9 cellular contexts compared by ENCODE assay signal in genomic region chr4:169660929-169661328, GRCh38. TPM values are rescaled to one million over a fixed set of nuclear protein-coding genes. Genes with fewer than 3 reads are reported as not detected.
DNase-seq lines count a peak whose midpoint lies in the region; ATAC-seq and TF ChIP-seq lines count a peak whose summit lies in the region.
"Had no signal": no experiment of that assay in that cellular context is flagged by ENCODE, and none has a peak within 500 bp of the region (broad histone marks: within the 10 kb centered on the region; RNA-seq: fewer than 3 reads in every experiment).

No MANE protein-coding gene starts in this region.

- no peak for TF ChIP-seq POLR2A in body of pancreas (IDR thresholded peaks at IDR 0.05)

- H3K4ac ChIP-seq in mesenchymal stem cell (ENCODE audit: low read depth in 1 of 2, low read length in 2 of 2): no peak overlapping the region

- H2BK120ac ChIP-seq in mesenchymal stem cell (ENCODE audit: low read depth, low read length): no peak overlapping the region

- H3K27ac Mint-ChIP-seq in stimulated activated naive CD8-positive, alpha-beta T cell treated with anti-CD3 and anti-CD28 coated beads, Interleukin-15, Interleukin-2, amounts not matched to agents 100 ng/mL and 50 ng/mL, for 24 hours: no peak overlapping the region

- no peak overlapping the region for H3K4me3 ChIP-seq in body of pancreas
- H3K4me3 ChIP-seq in mesenchymal stem cell (ENCODE audit: insufficient read depth in 1 of 2, low read depth in 1 of 2, low read length in 2 of 2): peak overlapping the region in 1 of 2 experiments; percentile 82

- peaks cover 10% of the 10 kb centered on the region for H3K79me1 ChIP-seq in mesenchymal stem cell (replicated peaks; ENCODE audit: low read length, poor library complexity, severe bottlenecking)

- H2AFZ ChIP-seq in mesenchymal stem cell (ENCODE audit: low read depth, low read length): no peak overlapping the region

- H3K4me1 ChIP-seq in body of pancreas (peaks cover 70% of the 10 kb centered on the region), mesenchymal stem cell (ENCODE audit: control insufficient read depth, insufficient read depth, low read depth, low read length) (no peaks in the 10 kb centered on the region)

- no peak overlapping the region for H3K23ac ChIP-seq in mesenchymal stem cell (ENCODE audit: low read length in 2 of 2)

- H3K27me3 ChIP-seq in body of pancreas: no peaks in the 10 kb centered on the region
- H3K27me3 ChIP-seq in mesenchymal stem cell (ENCODE audit: control insufficient read depth in 1 of 2, insufficient read depth in 1 of 2, low read length in 2 of 2): no peaks in the 10 kb centered on the region

- H3K4me1 Mint-ChIP-seq in stimulated activated naive CD8-positive, alpha-beta T cell treated with anti-CD3 and anti-CD28 coated beads, Interleukin-15, Interleukin-2, amounts not matched to agents 100 ng/mL and 50 ng/mL, for 24 hours (ENCODE audit: low read depth): peaks cover 46% of the 10 kb centered on the region

- H3K4me3 Mint-ChIP-seq in stimulated activated naive CD8-positive, alpha-beta T cell treated with anti-CD3 and anti-CD28 coated beads, Interleukin-15, Interleukin-2, amounts not matched to agents 100 ng/mL and 50 ng/mL, for 24 hours: peak overlapping the region; percentile 91
- H3K4me3 Mint-ChIP-seq: central memory CD8-positive, alpha-beta T cell had no signal

- intact Hi-C loops in body of pancreas (cut with DNase I): no loop called here

- H3K36me3 Mint-ChIP-seq in stimulated activated naive CD8-positive, alpha-beta T cell treated with anti-CD3 and anti-CD28 coated beads, Interleukin-15, Interleukin-2, amounts not matched to agents 100 ng/mL and 50 ng/mL, for 24 hours (ENCODE audit: low read depth): peaks cover 18% of the 10 kb centered on the region

- no peak overlapping the region for H2BK5ac ChIP-seq in mesenchymal stem cell (ENCODE audit: low read depth, low read length, poor library complexity, severe bottlenecking)

- H3K14ac ChIP-seq in mesenchymal stem cell (ENCODE audit: low read length in 2 of 2): no peak overlapping the region

- H3K27me3 Mint-ChIP-seq in stimulated activated naive CD8-positive, alpha-beta T cell treated with anti-CD3 and anti-CD28 coated beads, Interleukin-15, Interleukin-2, amounts not matched to agents 100 ng/mL and 50 ng/mL, for 24 hours: no peaks in the 10 kb centered on the region
- H3K27me3 Mint-ChIP-seq: central memory CD8-positive, alpha-beta T cell had no signal

- WGBS in body of pancreas, 2 donors: 15% methylated on average over 3 of the region's 3 CpGs
- WGBS in mesenchymal stem cell: no CpG with 5 or more reads among the region's 3 CpGs

- H3K9me3 Mint-ChIP-seq in stimulated activated naive CD8-positive, alpha-beta T cell treated with anti-CD3 and anti-CD28 coated beads, Interleukin-15, Interleukin-2, amounts not matched to agents 100 ng/mL and 50 ng/mL, for 24 hours: no peaks in the 10 kb centered on the region
- H3K9me3 Mint-ChIP-seq: central memory CD8-positive, alpha-beta T cell had no signal

- H3K27ac ChIP-seq in body of pancreas: peak overlapping the region in 3 of 4 donors; percentile 90 to 97 (median 90)
- H3K27ac ChIP-seq in mesenchymal stem cell (ENCODE audit: low read length, poor library complexity, severe bottlenecking): no peak overlapping the region

- H3K36me3 ChIP-seq in body of pancreas (replicated peaks in 1 of 2; ENCODE audit: insufficient read depth in 1 of 2, low read depth in 2 of 2): no peaks in the 10 kb centered on the region
- H3K36me3 ChIP-seq in mesenchymal stem cell (ENCODE audit: control insufficient read depth in 1 of 2, insufficient read depth in 2 of 2, low read depth in 1 of 2, low read length in 2 of 2): no peaks in the 10 kb centered on the region

- no peak for DNase-seq in stimulated activated naive CD8-positive, alpha-beta T cell treated with anti-CD3 and anti-CD28 coated beads, Interleukin-15, Interleukin-2, amounts not matched to agents 100 U/mL and 50 U/mL, for 24 hours
- DNase-seq in body of pancreas: no peak
- no peak for DNase-seq in mesenchymal stem cell
- no peak for DNase-seq in stimulated activated CD4-positive, alpha-beta T cell treated with anti-CD3 and anti-CD28 coated beads, Interleukin-15, amount 100 ng/mL, for 24 hours
- DNase-seq in left lobe of liver (ENCODE audit: low spot score): no peak
- no peak for DNase-seq in NCI-H2029 (lab: John Stamatoyannopoulos, UW)

- no peak for ATAC-seq in stimulated activated naive CD8-positive, alpha-beta T cell treated with anti-CD3 and anti-CD28 coated beads, Interleukin-15, Interleukin-2, amounts not matched to agents 100 U/mL and 50 U/mL, for 24 hours
- ATAC-seq in body of pancreas (no peak), HG02870 (IDR thresholded peaks at IDR 0.05; ENCODE audit: unreplicated experiment) (no peak), left lobe of liver (no peak)

- no peak overlapping the region for H2AK5ac ChIP-seq in mesenchymal stem cell (ENCODE audit: low read length, severe bottlenecking)

- H3K4me2 ChIP-seq in mesenchymal stem cell (ENCODE audit: low read length, poor library complexity, severe bottlenecking): no peak overlapping the region

- H2BK15ac ChIP-seq in mesenchymal stem cell (ENCODE audit: low read depth, poor library complexity, severe bottlenecking): no peak overlapping the region

- H3K9ac ChIP-seq in mesenchymal stem cell (ENCODE audit: low read length): peak overlapping the region; percentile 99

- H3K9me3 ChIP-seq in body of pancreas (no peaks in the 10 kb centered on the region), mesenchymal stem cell (ENCODE audit: control insufficient read depth, low read length) (no peaks in the 10 kb centered on the region)

- H4K8ac ChIP-seq in mesenchymal stem cell (ENCODE audit: low read length): no peak overlapping the region

- TF ChIP-seq CTCF in body of pancreas (IDR thresholded peaks at IDR 0.05): no peak

- no peak overlapping the region for H4K91ac ChIP-seq in mesenchymal stem cell (ENCODE audit: low read length)

- no peak overlapping the region for H3K18ac ChIP-seq in mesenchymal stem cell (ENCODE audit: low read depth in 1 of 2, low read length in 2 of 2)

- no peak overlapping the region for H2BK12ac ChIP-seq in mesenchymal stem cell (ENCODE audit: low read length in 2 of 2)

RNA-seq across cellular contexts. Expression of gene CLCN3, which starts 40.6 kb away (rescaled TPM):
- total RNA-seq in body of pancreas (10 to 100 TPM; 22.4 to 40.5 TPM), left lobe of liver (21.7 TPM)
- polyA plus RNA-seq in mesenchymal stem cell (2013, experiment 1 of 2): 48.6 TPM
- polyA plus RNA-seq in mesenchymal stem cell (2013, experiment 2 of 2): 46.9 TPM

RNA-seq across cellular contexts. Expression of gene NEK1, which starts 48.5 kb away (rescaled TPM):
- total RNA-seq in body of pancreas (10 to 100 TPM in 1 of 2 donors, 1 to 10 TPM in 1; 6.3 to 12.2 TPM), left lobe of liver (5.1 TPM)
- 7.6 TPM for polyA plus RNA-seq in mesenchymal stem cell (2013, experiment 1 of 2)
- 8.3 TPM for polyA plus RNA-seq in mesenchymal stem cell (2013, experiment 2 of 2)
